20 cellular contexts compared by ENCODE assay signal in the genomic region with DNA sequence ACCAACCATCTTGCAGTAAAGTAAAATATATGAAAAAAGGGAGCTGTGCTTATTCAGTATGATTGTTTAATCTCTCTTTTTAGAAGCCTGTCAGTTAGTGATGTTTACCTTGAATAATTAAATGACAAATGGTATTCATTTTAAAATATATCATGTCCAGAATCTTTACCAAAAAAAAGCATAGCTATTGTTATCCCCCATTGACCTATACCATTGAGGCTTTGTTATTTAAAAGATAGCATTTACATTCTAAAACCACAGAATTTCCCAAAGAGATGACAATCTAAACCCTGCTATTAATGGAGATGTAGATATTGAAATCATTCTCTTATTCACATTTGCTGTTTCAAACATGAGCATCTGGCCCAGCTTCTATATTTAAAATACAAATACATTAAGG. TPM values are rescaled to one million over a fixed set of nuclear protein-coding genes. Genes with fewer than 3 reads are reported as not detected.
DNase-seq lines count a peak whose midpoint lies in the region; ATAC-seq and TF ChIP-seq lines count a peak whose summit lies in the region.
"Had no signal": no experiment of that assay in that cellular context is flagged by ENCODE, and none has a peak within 500 bp of the region (broad histone marks: within the 10 kb centered on the region; RNA-seq: fewer than 3 reads in every experiment).

No MANE protein-coding gene starts in this region.

- no peak overlapping the region for H2AK5ac ChIP-seq in H9 (ENCODE audit: insufficient read length, low read length)

- no peak for TF ChIP-seq CTCF in H9 (conservative IDR thresholded peaks at IDR 0.05)
- no peak for TF ChIP-seq CTCF in CD14-positive monocyte (IDR thresholded peaks at IDR 0.05)

- no peak overlapping the region for H3K14ac ChIP-seq in H9 (ENCODE audit: insufficient read depth, low read length)

- no peaks in the 10 kb centered on the region for H3K79me1 ChIP-seq in H9 (ENCODE audit: insufficient read depth, low read depth, low read length, poor library complexity, severe bottlenecking)

- no peak overlapping the region for H4K91ac ChIP-seq in H9 (ENCODE audit: insufficient read length, low read depth, low read length)

- peaks cover 47 to 56% of the 10 kb centered on the region in 2 experiments for H3K4me1 Mint-ChIP-seq in H9
- peaks cover 12% of the 10 kb centered on the region for H3K4me1 Mint-ChIP-seq in CD14-positive monocyte

- H3K36me3 Mint-ChIP-seq in H9 (ENCODE audit: insufficient read depth in 1 of 3, low read depth in 3 of 3) (peaks cover 5 to 29% (median 25%) of the 10 kb centered on the region in 3 experiments), CD14-positive monocyte (no peaks in the 10 kb centered on the region)
- H3K36me3 Mint-ChIP-seq: CD8-positive, alpha-beta T cell had no signal

- H3K56ac ChIP-seq in H9 (ENCODE audit: insufficient read length, low read depth, low read length): no peak overlapping the region

- H3K9me3 Mint-ChIP-seq in H9: peaks cover 1 to 3% of the 10 kb centered on the region in 2 experiments; a peak in 4 of 5 replicates
- H3K9me3 Mint-ChIP-seq in CD14-positive monocyte: peaks cover 0 to 9% (median 3%) of the 10 kb centered on the region in 7 donors
- H3K9me3 Mint-ChIP-seq: CD8-positive, alpha-beta T cell had no signal

- no peak overlapping the region for H2BK5ac ChIP-seq in H9 (ENCODE audit: insufficient read length, low read length)

- no peaks in the 10 kb centered on the region for H3K79me2 ChIP-seq in H9 (ENCODE audit: insufficient read depth, low read length)
- H3K79me2 ChIP-seq in Karpas-422 (ENCODE audit: low read length): no peaks in the 10 kb centered on the region

- H3K18ac ChIP-seq in H9 (ENCODE audit: insufficient read length, low read depth, low read length): no peak overlapping the region

- no peak for DNase-seq in H9
- DNase-seq in Karpas-422: no peak
- DNase-seq in CD14-positive monocyte (ENCODE audit: low spot score): no peak
- no peak for DNase-seq in SHP77 treated with DMSO at 0.1 percent for 48 hours (lab: John Stamatoyannopoulos, UW)
- DNase-seq: CD8-positive, alpha-beta T cell; DND-41; KG1; NCI-H1436 treated with DMSO at 0.1 percent for 48 hours; NCI-H1930; NCI-H226; NCI-H510A treated with DMSO at 0.1 percent for 48 hours; T-helper 1 cell had no signal

- no peak overlapping the region for H2BK120ac ChIP-seq in H9 (ENCODE audit: low read depth, low read length, poor library complexity, severe bottlenecking)

- H3K9ac ChIP-seq in H9 (ENCODE audit: extremely low read depth, insufficient read length, low read length) (no peak overlapping the region), Karpas-422 (ENCODE audit: low read length) (no peak overlapping the region), endocrine pancreas (ENCODE audit: control insufficient read depth, insufficient read depth, low read length) (no peak overlapping the region)
- H3K9ac ChIP-seq: BLaER1 treated with 17β-estradiol and CSF1 and Interleukin-3, amounts not matched to agents 10 nM and 100 nM had no signal

- ATAC-seq in GM19324 (IDR thresholded peaks at IDR 0.05; ENCODE audit: low FRiP score, unreplicated experiment): no peak
- ATAC-seq: CD8-positive, alpha-beta T cell; GM12878; Panc1 had no signal

- H3K4me3 ChIP-seq in Karpas-422 (ENCODE audit: low read length): peak overlapping the region; percentile 7; the same call in 1 of the 2 replicates
- H3K4me3 ChIP-seq in endocrine pancreas (ENCODE audit: control insufficient read depth, insufficient read depth, low read length): peak overlapping the region; percentile 39
- H3K4me3 ChIP-seq in neuron (ENCODE audit: low read length): no peak overlapping the region
- H3K4me3 ChIP-seq: BLaER1 treated with 17β-estradiol and CSF1 and Interleukin-3, amounts not matched to agents 10 nM and 100 nM; GM12878; SJSA1 had no signal

- peak overlapping the region in 2 of 3 experiments; percentile 76 to 93; a peak in 4 of 7 replicates for H3K27ac Mint-ChIP-seq in H9
- H3K27ac Mint-ChIP-seq in CD14-positive monocyte: no peak overlapping the region
- H3K27ac Mint-ChIP-seq: CD8-positive, alpha-beta T cell had no signal

- H3K27me3 Mint-ChIP-seq in H9 (ENCODE audit: low read depth): peaks cover 4% of the 10 kb centered on the region; the same call in 1 of the 2 replicates
- peaks cover 29 to 49% (median 41%) of the 10 kb centered on the region in 3 donors for H3K27me3 Mint-ChIP-seq in CD14-positive monocyte (ENCODE audit: low read depth in 3 of 3)

- peaks cover 10% of the 10 kb centered on the region for H3K23me2 ChIP-seq in H9 (ENCODE audit: insufficient read length, low read depth, low read length, poor library complexity, severe bottlenecking)

- intact Hi-C loops in CD14-positive monocyte (cut with micrococcal nuclease): no loop called here

- H3K4ac ChIP-seq in H9 (ENCODE audit: low read depth, low read length): no peak overlapping the region

- H2BK12ac ChIP-seq in H9 (ENCODE audit: insufficient read length, low read depth, low read length): no peak overlapping the region

- no peaks in the 10 kb centered on the region for H3K9me3 ChIP-seq in H9 (ENCODE audit: control insufficient read depth, low read depth, low read length)
- no peaks in the 10 kb centered on the region for H3K9me3 ChIP-seq in Karpas-422 (ENCODE audit: low read length)
- H3K9me3 ChIP-seq in endocrine pancreas (ENCODE audit: control insufficient read depth, low read length): no peaks in the 10 kb centered on the region
- H3K9me3 ChIP-seq in neuron (ENCODE audit: low read length): no peaks in the 10 kb centered on the region
- H3K9me3 ChIP-seq: SJSA1 had no signal

- no peaks in the 10 kb centered on the region for H3K9me2 ChIP-seq in Karpas-422 (replicated peaks; ENCODE audit: insufficient read depth, low read length)

- H3K4me3 Mint-ChIP-seq in H9 (peak overlapping the region; percentile 79 to 88; a peak in 4 of 5 replicates), CD14-positive monocyte (no peak overlapping the region)
- H3K4me3 Mint-ChIP-seq: CD8-positive, alpha-beta T cell had no signal

- H3K27ac ChIP-seq in H9 (ENCODE audit: insufficient read length, low read depth, low read length) (peak overlapping the region; percentile 34), Karpas-422 (ENCODE audit: low read length) (no peak overlapping the region)
- H3K27ac ChIP-seq: BLaER1 treated with 17β-estradiol and CSF1 and Interleukin-3, amounts not matched to agents 10 nM and 100 nM; SJSA1 had no signal

- H2BK20ac ChIP-seq in H9 (ENCODE audit: low read depth, low read length, poor library complexity, severe bottlenecking): no peak overlapping the region

- H4K5ac ChIP-seq in H9 (ENCODE audit: insufficient read length, low read depth, low read length): no peak overlapping the region

- H3T11ph ChIP-seq in H9 (ENCODE audit: low read length): no peak overlapping the region

- peak overlapping the region; percentile 57 for H3K4me2 ChIP-seq in H9 (ENCODE audit: insufficient read depth, insufficient read length, low read length)
- H3K4me2 ChIP-seq in Karpas-422 (ENCODE audit: low read depth, low read length, poor library complexity, severe bottlenecking): peak overlapping the region; percentile 16
- H3K4me2 ChIP-seq: BLaER1 treated with 17β-estradiol and CSF1 and Interleukin-3, amounts not matched to agents 10 nM and 100 nM had no signal

- no peak overlapping the region for H3K23ac ChIP-seq in H9 (ENCODE audit: insufficient read length, low read depth, low read length)

- H3K36me3 ChIP-seq in Karpas-422 (ENCODE audit: insufficient read depth, low read length): no peaks in the 10 kb centered on the region
- no peaks in the 10 kb centered on the region for H3K36me3 ChIP-seq in endocrine pancreas (ENCODE audit: control insufficient read depth, insufficient read depth, low read length)
- H3K36me3 ChIP-seq in neuron (ENCODE audit: insufficient read depth, low read length): no peaks in the 10 kb centered on the region
- H3K36me3 ChIP-seq: SJSA1 had no signal

- H4K20me1 ChIP-seq in H9 (ENCODE audit: control insufficient read depth, insufficient read depth, insufficient read length): no peaks in the 10 kb centered on the region
- no peaks in the 10 kb centered on the region for H4K20me1 ChIP-seq in Karpas-422 (ENCODE audit: insufficient read depth, low read depth, low read length)
- H4K20me1 ChIP-seq: BLaER1 treated with 17β-estradiol and CSF1 and Interleukin-3, amounts not matched to agents 10 nM and 100 nM had no signal

- no peak overlapping the region for H4K8ac ChIP-seq in H9 (replicated peaks; ENCODE audit: insufficient read length, low read depth, low read length)

- H3K27me3 ChIP-seq in H9 (ENCODE audit: insufficient read depth, low read length): no peaks in the 10 kb centered on the region
- H3K27me3 ChIP-seq in Karpas-422 (ENCODE audit: low read length): no peaks in the 10 kb centered on the region
- H3K27me3 ChIP-seq in endocrine pancreas (ENCODE audit: control insufficient read depth, insufficient read depth, low read length): no peaks in the 10 kb centered on the region
- no peaks in the 10 kb centered on the region for H3K27me3 ChIP-seq in neuron (ENCODE audit: insufficient read depth, low read length)
- H3K27me3 ChIP-seq: SJSA1 had no signal

- H2AFZ ChIP-seq in H9 (ENCODE audit: low read length) (no peak overlapping the region), Karpas-422 (ENCODE audit: low read length) (no peak overlapping the region), neuron (ENCODE audit: low read depth, low read length) (peak overlapping the region; percentile 53)

- peaks cover 2% of the 10 kb centered on the region; the same call in 1 of the 2 replicates for H3K4me1 ChIP-seq in H9 (ENCODE audit: insufficient read depth, low read length)
- H3K4me1 ChIP-seq in Karpas-422 (ENCODE audit: low read length): peaks cover 17% of the 10 kb centered on the region
- H3K4me1 ChIP-seq in endocrine pancreas (ENCODE audit: control insufficient read depth, insufficient read depth, low read length): peaks cover 10% of the 10 kb centered on the region
- H3K4me1 ChIP-seq in neuron (ENCODE audit: insufficient read depth, low read length): peaks cover 14% of the 10 kb centered on the region
- H3K4me1 ChIP-seq: SJSA1 had no signal

- no peak overlapping the region for H2BK15ac ChIP-seq in H9 (ENCODE audit: low read depth, low read length)

RNA-seq across cellular contexts. Expression of a gene that starts 2.2 kb away (rescaled TPM):
- total RNA-seq in H9 (2021): 96.0 and 97.9 TPM in 2 replicates
- not detected in 2 replicates for total RNA-seq in Karpas-422 (2014; rRNA removed; shearing (Covaris generic); ENCODE audit: low replicate concordance)
- not detected for polyA plus RNA-seq in CD14-positive monocyte
- total RNA-seq: CD8-positive, alpha-beta T cell; H4; SJSA1 had no signal

Comparison
In these comparisons a context has a peak if more than half of its experiments do, and no peak if none do; other contexts are left out.
1. H3K27ac Mint-ChIP-seq: peak in H9 (2 of 3); none in CD14-positive monocyte (0 of 7).
2. H3K4me3 Mint-ChIP-seq: peak in H9 (2 of 2); none in CD14-positive monocyte (0 of 2).
3. RNA of a gene that starts 2.2 kb away (total RNA-seq): 96.0 to 97.9 TPM in H9; not detected in Karpas-422; every median in the first group is over 10 times any median in the second.